In the genomic region with DNA sequence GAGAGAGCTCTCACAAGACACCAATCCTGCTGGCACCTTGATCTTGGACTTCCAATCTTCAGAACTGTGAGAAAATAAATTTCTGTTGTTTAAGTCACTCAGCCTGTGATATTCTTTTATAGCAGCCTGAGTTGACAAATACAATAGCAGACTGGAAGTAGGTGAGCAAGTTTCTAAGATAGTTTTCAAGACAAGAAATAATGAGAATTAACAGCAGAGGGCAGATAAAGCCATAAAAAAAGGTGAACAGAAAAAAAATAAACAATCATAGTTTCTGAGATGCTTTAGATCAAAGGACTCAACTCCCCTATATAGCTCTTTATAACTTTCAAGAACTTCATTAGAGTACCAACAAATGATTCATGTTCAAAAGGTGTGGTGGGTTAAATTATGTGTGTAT, we compare ENCODE assay signal across 12 cellular contexts.
"Had no signal": no experiment of that assay in that cellular context is flagged by ENCODE, and none has a peak within 500 bp of the region (broad histone marks: within the 10 kb centered on the region; RNA-seq: fewer than 3 reads in every experiment).

No MANE protein-coding gene starts in this region.

- H3K27ac Mint-ChIP-seq: activated CD4-positive, alpha-beta T cell treated with anti-CD3 and anti-CD28 coated beads, Interleukin-2, amount 10 ng/mL, durations not matched to agents 7 days and 5 days; stimulated activated effector memory CD8-positive, alpha-beta T cell treated with anti-CD3 and anti-CD28 coated beads, Interleukin-12 subunit alpha, Interleukin-12 subunit beta, amount 100 ng/mL, for 72 hours; T-helper 2 cell treated with Interferon-gamma antibody and Interleukin-4, amounts not matched to agents 5 μg/mL and 100 μg/mL, for 36 hours had no signal

- H3K4me3 Mint-ChIP-seq: activated CD4-positive, alpha-beta T cell treated with anti-CD3 and anti-CD28 coated beads, Interleukin-2, amount 10 ng/mL, durations not matched to agents 7 days and 5 days; naive thymus-derived CD8-positive, alpha-beta T cell; stimulated activated effector memory CD8-positive, alpha-beta T cell treated with anti-CD3 and anti-CD28 coated beads, Interleukin-12 subunit alpha, Interleukin-12 subunit beta, amount 100 ng/mL, for 72 hours; T-helper 2 cell treated with Interferon-gamma antibody and Interleukin-4, amounts not matched to agents 5 μg/mL and 100 μg/mL, for 36 hours had no signal

- H3K27me3 Mint-ChIP-seq: activated CD4-positive, alpha-beta T cell treated with anti-CD3 and anti-CD28 coated beads, Interleukin-2, amount 10 ng/mL, durations not matched to agents 7 days and 5 days; naive thymus-derived CD8-positive, alpha-beta T cell had no signal

- H3K4me3 ChIP-seq: left ventricle myocardium inferior had no signal

- H3K27ac ChIP-seq: left ventricle myocardium inferior, neutrophil had no signal

- H3K36me3 Mint-ChIP-seq: stimulated activated effector memory CD8-positive, alpha-beta T cell treated with anti-CD3 and anti-CD28 coated beads, Interleukin-12 subunit alpha, Interleukin-12 subunit beta, amount 100 ng/mL, for 72 hours had no signal

- ATAC-seq: esophagus mucosa; naive thymus-derived CD8-positive, alpha-beta T cell; stimulated activated effector memory CD8-positive, alpha-beta T cell treated with anti-CD3 and anti-CD28 coated beads, Interleukin-12 subunit alpha, Interleukin-12 subunit beta, amount 100 ng/mL, for 72 hours had no signal

- DNase-seq: activated CD4-positive, alpha-beta T cell treated with anti-CD3 and anti-CD28 coated beads, Interleukin-2, amount 10 ng/mL, durations not matched to agents 7 days and 5 days; activated CD8-positive, alpha-beta memory T cell treated with anti-CD3 and anti-CD28 coated beads for 24 hours; aorta; hippocampal formation; left ventricle myocardium inferior; naive thymus-derived CD8-positive, alpha-beta T cell; stimulated activated CD4-positive, alpha-beta T cell treated with anti-CD3 and anti-CD28 coated beads, Interleukin-12 subunit alpha, Interleukin-12 subunit beta, amount 100 ng/mL, for 4 hours; stimulated activated CD4-positive, alpha-beta T cell treated with anti-CD3 and anti-CD28 coated beads, Interleukin-2, amount 100 ng/mL, for 24 hours had no signal

- H3K4me1 Mint-ChIP-seq: stimulated activated effector memory CD8-positive, alpha-beta T cell treated with anti-CD3 and anti-CD28 coated beads, Interleukin-12 subunit alpha, Interleukin-12 subunit beta, amount 100 ng/mL, for 72 hours had no signal

- H3K27me3 ChIP-seq: neutrophil had no signal

- H3K9me3 ChIP-seq: left ventricle myocardium inferior, neutrophil had no signal

- H3K36me3 ChIP-seq: left ventricle myocardium inferior, neutrophil had no signal

- H3K4me1 ChIP-seq: left ventricle myocardium inferior had no signal
